In the genomic region with DNA sequence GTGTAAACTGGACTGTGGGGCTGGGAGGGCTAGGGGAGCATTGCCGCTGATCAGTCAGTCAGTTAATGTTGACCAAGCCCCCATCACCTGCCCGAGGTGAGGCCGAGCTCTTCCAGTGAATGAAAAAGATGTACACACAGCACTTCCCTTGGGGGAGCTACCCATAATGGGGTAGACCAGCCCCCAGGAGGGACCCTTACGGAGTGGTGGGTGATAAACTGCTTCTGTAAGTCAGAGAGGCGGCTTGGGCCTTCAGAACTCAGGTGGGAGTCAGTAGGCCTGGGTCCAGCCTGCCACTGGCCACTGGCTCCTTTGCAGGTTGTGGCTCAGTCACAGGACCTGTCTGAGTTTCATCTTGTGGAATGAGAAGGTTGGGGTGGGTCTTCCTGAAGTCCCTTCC, we compare ENCODE assay signal across 1 cellular context.
TF ChIP-seq lines count a peak whose summit lies in the region.

No MANE protein-coding gene starts in this region.

TF ChIP-seq in IMR-90, 13 proteins besides CTCF, POLR2A, EP300 and RAD21 (continued from another document):
- TF ChIP-seq, protein P1, sequence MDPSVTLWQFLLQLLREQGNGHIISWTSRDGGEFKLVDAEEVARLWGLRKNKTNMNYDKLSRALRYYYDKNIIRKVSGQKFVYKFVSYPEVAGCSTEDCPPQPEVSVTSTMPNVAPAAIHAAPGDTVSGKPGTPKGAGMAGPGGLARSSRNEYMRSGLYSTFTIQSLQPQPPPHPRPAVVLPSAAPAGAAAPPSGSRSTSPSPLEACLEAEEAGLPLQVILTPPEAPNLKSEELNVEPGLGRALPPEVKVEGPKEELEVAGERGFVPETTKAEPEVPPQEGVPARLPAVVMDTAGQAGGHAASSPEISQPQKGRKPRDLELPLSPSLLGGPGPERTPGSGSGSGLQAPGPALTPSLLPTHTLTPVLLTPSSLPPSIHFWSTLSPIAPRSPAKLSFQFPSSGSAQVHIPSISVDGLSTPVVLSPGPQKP (IDR thresholded peaks at IDR 0.05; ENCODE audit: borderline replicate concordance, low read depth, low read length) = no peak
- TF ChIP-seq CHD1 (IDR thresholded peaks at IDR 0.05; ENCODE audit: low read depth, low read length) (no peak), MAFK (IDR thresholded peaks at IDR 0.05; ENCODE audit: low read depth, low read length) (no peak), MAZ (IDR thresholded peaks at IDR 0.05; ENCODE audit: borderline replicate concordance, low read depth, low read length) (no peak), BHLHE40 (IDR thresholded peaks at IDR 0.05; ENCODE audit: low read depth, low read length) (no peak), SMC3 (IDR thresholded peaks at IDR 0.05; ENCODE audit: low read depth, low read length) (no peak), CEBPB (IDR thresholded peaks at IDR 0.05; ENCODE audit: low read depth, low read length) (no peak), NFE2L2 (IDR thresholded peaks at IDR 0.05; ENCODE audit: low read depth, low read length) (no peak), MXI1 (IDR thresholded peaks at IDR 0.05; ENCODE audit: borderline replicate concordance, low read depth, low read length) (no peak)
- TF ChIP-seq, protein P2, sequence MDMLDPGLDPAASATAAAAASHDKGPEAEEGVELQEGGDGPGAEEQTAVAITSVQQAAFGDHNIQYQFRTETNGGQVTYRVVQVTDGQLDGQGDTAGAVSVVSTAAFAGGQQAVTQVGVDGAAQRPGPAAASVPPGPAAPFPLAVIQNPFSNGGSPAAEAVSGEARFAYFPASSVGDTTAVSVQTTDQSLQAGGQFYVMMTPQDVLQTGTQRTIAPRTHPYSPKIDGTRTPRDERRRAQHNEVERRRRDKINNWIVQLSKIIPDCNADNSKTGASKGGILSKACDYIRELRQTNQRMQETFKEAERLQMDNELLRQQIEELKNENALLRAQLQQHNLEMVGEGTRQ (IDR thresholded peaks at IDR 0.05; ENCODE audit: low read depth, low read length) = no peak
